ENCODE assay signal across 8 cellular contexts in the genomic region with DNA sequence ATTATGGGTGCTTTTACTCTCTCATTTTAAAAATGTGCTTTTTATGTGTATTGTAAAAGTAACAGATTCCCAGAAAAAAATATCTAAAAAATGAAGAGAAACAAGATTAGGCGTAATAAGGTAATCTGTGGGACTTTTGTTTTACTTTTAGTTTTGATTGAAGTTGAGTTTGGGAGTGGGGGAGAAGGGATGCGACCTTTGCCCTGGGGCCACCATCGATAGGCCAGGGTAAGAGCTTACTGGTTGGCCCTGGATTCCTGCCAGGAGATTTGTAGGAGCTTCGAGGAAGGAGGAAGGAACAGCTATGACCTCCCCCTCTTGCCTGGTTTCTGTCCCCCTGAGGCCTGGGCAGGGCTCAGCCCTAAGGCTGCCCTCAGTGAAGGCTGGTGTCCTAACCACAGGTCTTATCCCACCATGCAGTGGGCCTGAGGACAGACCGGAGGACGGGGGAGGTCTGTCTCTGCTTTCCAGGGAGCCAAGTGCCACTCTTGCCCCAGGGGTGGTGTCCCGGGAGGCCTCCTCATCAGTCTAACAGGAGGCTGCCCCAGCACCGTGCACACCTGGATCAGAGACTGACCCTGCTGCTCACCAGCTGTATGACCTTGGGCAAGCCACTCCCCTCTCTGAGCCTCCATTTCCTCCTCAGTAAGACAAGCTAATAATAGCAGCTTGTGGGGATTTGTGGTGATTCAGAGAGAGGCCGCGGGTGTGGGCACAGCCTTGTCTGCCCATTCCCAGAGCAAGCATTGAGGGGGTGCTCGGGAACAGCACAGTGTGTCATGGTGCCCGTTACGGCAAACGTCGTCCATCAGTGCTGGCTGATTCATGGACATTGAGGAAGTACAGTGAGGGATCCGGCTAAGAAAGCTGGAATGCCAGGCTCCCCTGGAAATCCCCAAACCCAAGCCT.
A peak's percentile ranks its signal among the peaks of the same experiment; 100 is the strongest.
DNase-seq lines count a peak whose midpoint lies in the region; ATAC-seq and TF ChIP-seq lines count a peak whose summit lies in the region.

No MANE protein-coding gene starts in this region.

- H3K4me3 ChIP-seq in NT2/D1 (ENCODE audit: insufficient read length, low read depth) = no peak overlapping the region
- no peak overlapping the region for H3K4me3 ChIP-seq in epithelial cell of esophagus (ENCODE audit: low read length)

- H3K9me3 ChIP-seq in NT2/D1 (ENCODE audit: insufficient read depth, low read length) = no peaks in the 10 kb centered on the region

- no peaks in the 10 kb centered on the region for H3K27me3 ChIP-seq in NT2/D1 (ENCODE audit: insufficient read depth, insufficient read length)

- no peak for TF ChIP-seq CTCF in epithelial cell of esophagus (IDR thresholded peaks at IDR 0.05; ENCODE audit: insufficient read depth, low read depth, low read length, missing control alignments)

- peaks cover 30% of the 10 kb centered on the region for H3K4me1 ChIP-seq in NT2/D1 (ENCODE audit: insufficient read depth, insufficient read length)

- DNase-seq in CMK (ENCODE audit: low read depth) = peak; percentile 82
- DNase-seq in NT2/D1 (ENCODE audit: low read depth, low spot score) = no peak
- DNase-seq in epithelial cell of esophagus (ENCODE audit: low read depth) = peak; percentile 100
- peak; percentile 60 for DNase-seq in non-pigmented ciliary epithelial cell (ENCODE audit: low read depth)
- DNase-seq in activated gamma-delta T cell (lab: John Stamatoyannopoulos, UW) = no peak
- no peak for DNase-seq in stimulated activated CD4-positive, alpha-beta T cell treated with anti-CD3 and anti-CD28 coated beads, Interleukin-4, amount 100 ng/mL, for 1 hour

- H3K9ac ChIP-seq in NT2/D1 (ENCODE audit: insufficient read length, low read depth) = peak overlapping the region; percentile 23

- H3K36me3 ChIP-seq in NT2/D1 (ENCODE audit: insufficient read depth, insufficient read length, low read length) = no peaks in the 10 kb centered on the region

- ATAC-seq in HG02981 (IDR thresholded peaks at IDR 0.05; ENCODE audit: unreplicated experiment) = no peak
- no peak for ATAC-seq in GM19452 (IDR thresholded peaks at IDR 0.05; ENCODE audit: unreplicated experiment)

Comparison
In these comparisons a context has a peak if more than half of its experiments do, and no peak if none do; other contexts are left out.
1. DNase-seq: peak in CMK (single experiment), epithelial cell of esophagus (single experiment) and non-pigmented ciliary epithelial cell (single experiment); none in NT2/D1 (single experiment), activated gamma-delta T cell (single experiment) and stimulated activated CD4-positive, alpha-beta T cell treated with anti-CD3 and anti-CD28 coated beads, Interleukin-4, amount 100 ng/mL, for 1 hour (single experiment).